1 cellular context compared by ENCODE assay signal in genomic region chr14:100328495-100329163, GRCh38.
TF ChIP-seq lines count a peak whose summit lies in the region.

No MANE protein-coding gene starts in this region.

TF ChIP-seq in HepG2, 621 proteins besides CTCF, POLR2A, EP300 and RAD21 (continued from another document and continues in another):
- peak; percentile 16; the same call in 1 of the 2 replicates for TF ChIP-seq THAP9 (CRISPR knock-in tag; IDR thresholded peaks at IDR 0.05; ENCODE audit: borderline replicate concordance)
- TF ChIP-seq MTF1 (CRISPR knock-in tag; IDR thresholded peaks at IDR 0.05) = no peak
- TF ChIP-seq BHLHE40 (IDR thresholded peaks at IDR 0.05; ENCODE audit: low read length) = no peak
- TF ChIP-seq MAZ (IDR thresholded peaks at IDR 0.05; ENCODE audit: borderline replicate concordance, low read depth, low read length) = no peak
- TF ChIP-seq MAZ (CRISPR knock-in tag; IDR thresholded peaks at IDR 0.05; ENCODE audit: low read depth) = peak; percentile 64
- TF ChIP-seq PTBP1 (IDR thresholded peaks at IDR 0.05; ENCODE audit: low read depth, low read length, poor library complexity, severe bottlenecking) = no peak
- peak; percentile 23; the same call in 1 of the 2 replicates for TF ChIP-seq ERF (CRISPR knock-in tag; IDR thresholded peaks at IDR 0.05)
- peak; percentile 24 for TF ChIP-seq YY1 (IDR thresholded peaks at IDR 0.05; ENCODE audit: insufficient read depth, insufficient replicate concordance, low read depth, low read length)
- no peak for TF ChIP-seq ZSCAN5A (CRISPR knock-in tag; IDR thresholded peaks at IDR 0.05; ENCODE audit: borderline replicate concordance)
- peak; percentile 79 for TF ChIP-seq ZNF883 (CRISPR knock-in tag; IDR thresholded peaks at IDR 0.05; ENCODE audit: not compliant biosample characterization)
- TF ChIP-seq NPAS2 (CRISPR knock-in tag; IDR thresholded peaks at IDR 0.05; ENCODE audit: borderline replicate concordance) = no peak
- peak in 1 of 2 experiments; percentile 46; a peak in 1 of 4 replicates for TF ChIP-seq KLF16 (CRISPR knock-in tag; IDR thresholded peaks at IDR 0.05)
- no peak for TF ChIP-seq ASH2L (IDR thresholded peaks at IDR 0.05; ENCODE audit: insufficient read length, low read depth, low read length)
- TF ChIP-seq TFDP1 (CRISPR knock-in tag; IDR thresholded peaks at IDR 0.05; ENCODE audit: borderline replicate concordance) = peak; percentile 23; the same call in 1 of the 2 replicates
- TF ChIP-seq GABPB1 (CRISPR knock-in tag; IDR thresholded peaks at IDR 0.05) = peak; percentile 70; the same call in 1 of the 2 replicates
- TF ChIP-seq FOXJ3 (CRISPR knock-in tag; IDR thresholded peaks at IDR 0.05; ENCODE audit: borderline replicate concordance) = no peak
- TF ChIP-seq ZFY (CRISPR knock-in tag; IDR thresholded peaks at IDR 0.05) = peak; percentile 80
- TF ChIP-seq HNRNPL (IDR thresholded peaks at IDR 0.05; ENCODE audit: low read depth, low read length) = peak; percentile 91
- 0 out of 2 replicates have a peak, but pooled peaks have one; percentile 11 for TF ChIP-seq SP5 (CRISPR knock-in tag; IDR thresholded peaks at IDR 0.05; ENCODE audit: borderline replicate concordance, low read depth)
- no peak for TF ChIP-seq SP1 (IDR thresholded peaks at IDR 0.05)
- TF ChIP-seq SP1 (CRISPR knock-in tag; IDR thresholded peaks at IDR 0.05) = 0 out of 2 replicates have a peak, but pooled peaks have one; percentile 29
- TF ChIP-seq IRF2 (CRISPR knock-in tag; IDR thresholded peaks at IDR 0.05) = 0 out of 2 replicates have a peak, but pooled peaks have one; percentile 40
- no peak for TF ChIP-seq ZBTB3 (CRISPR knock-in tag; IDR thresholded peaks at IDR 0.05; ENCODE audit: borderline replicate concordance, low read depth)
- no peak for TF ChIP-seq NR1H2 (CRISPR knock-in tag; IDR thresholded peaks at IDR 0.05; ENCODE audit: borderline replicate concordance, low read depth)
- peak; percentile 63; the same call in 1 of the 2 replicates for TF ChIP-seq YEATS4 (CRISPR knock-in tag; IDR thresholded peaks at IDR 0.05; ENCODE audit: borderline replicate concordance)
- peak; percentile 87; the same call in 1 of the 2 replicates for TF ChIP-seq ZNF691 (CRISPR knock-in tag; IDR thresholded peaks at IDR 0.05; ENCODE audit: borderline replicate concordance, low read depth)
- TF ChIP-seq ZNF839 (CRISPR knock-in tag; IDR thresholded peaks at IDR 0.05; ENCODE audit: borderline replicate concordance) = no peak
- TF ChIP-seq ZNF777 (CRISPR knock-in tag; IDR thresholded peaks at IDR 0.05) = peak; percentile 42; the same call in 1 of the 2 replicates
- peak; percentile 37; the same call in 1 of the 2 replicates for TF ChIP-seq DR1 (CRISPR knock-in tag; IDR thresholded peaks at IDR 0.05)
- no peak for TF ChIP-seq ZNF33B (CRISPR knock-in tag; IDR thresholded peaks at IDR 0.05)
- no peak for TF ChIP-seq LCORL (IDR thresholded peaks at IDR 0.05)
- peak; percentile 85 for TF ChIP-seq LCORL (CRISPR knock-in tag; IDR thresholded peaks at IDR 0.05)
- TF ChIP-seq ZNF598 (CRISPR knock-in tag; IDR thresholded peaks at IDR 0.05; ENCODE audit: borderline replicate concordance) = no peak
- peak; percentile 39; the same call in 1 of the 2 replicates for TF ChIP-seq KDM2A (CRISPR knock-in tag; IDR thresholded peaks at IDR 0.05; ENCODE audit: borderline replicate concordance, low read depth)
- peak; percentile 58 for TF ChIP-seq SALL1 (CRISPR knock-in tag; IDR thresholded peaks at IDR 0.05)
- TF ChIP-seq FOXO1 (CRISPR knock-in tag; IDR thresholded peaks at IDR 0.05) = 0 out of 2 replicates have a peak, but pooled peaks have one; percentile 12
- TF ChIP-seq KDM5A (IDR thresholded peaks at IDR 0.05; ENCODE audit: borderline replicate concordance, low read length) = no peak
- TF ChIP-seq GLI4 (CRISPR knock-in tag; IDR thresholded peaks at IDR 0.05; ENCODE audit: borderline replicate concordance) = peak; percentile 95; the same call in 1 of the 2 replicates
- peak; percentile 76; the same call in 1 of the 2 replicates for TF ChIP-seq ZNF761 (CRISPR knock-in tag; conservative IDR thresholded peaks at IDR 0.05)
- no peak for TF ChIP-seq ZNF431 (CRISPR knock-in tag; IDR thresholded peaks at IDR 0.05; ENCODE audit: borderline replicate concordance, low read depth)
- TF ChIP-seq GRHL1 (CRISPR knock-in tag; conservative IDR thresholded peaks at IDR 0.05) = no peak
- peak; percentile 36; the same call in 1 of the 2 replicates for TF ChIP-seq PITX1 (CRISPR knock-in tag; IDR thresholded peaks at IDR 0.05)
- TF ChIP-seq POLR2AphosphoS5 (IDR thresholded peaks at IDR 0.05; ENCODE audit: low read depth, low read length) = peak; percentile 63
- peak; percentile 45; the same call in 1 of the 2 replicates for TF ChIP-seq REPIN1 (CRISPR knock-in tag; IDR thresholded peaks at IDR 0.05; ENCODE audit: borderline replicate concordance, low read depth)
- TF ChIP-seq EHMT2 (IDR thresholded peaks at IDR 0.05; ENCODE audit: borderline replicate concordance, low read depth, low read length) = no peak
- peak; percentile 14; the same call in 1 of the 2 replicates for TF ChIP-seq NFKB2 (CRISPR knock-in tag; IDR thresholded peaks at IDR 0.05; ENCODE audit: borderline replicate concordance)
- TF ChIP-seq CBX1 (IDR thresholded peaks at IDR 0.05; ENCODE audit: low read depth) = peak; percentile 43
- no peak for TF ChIP-seq STAT6 (CRISPR knock-in tag; IDR thresholded peaks at IDR 0.05; ENCODE audit: borderline replicate concordance)
- TF ChIP-seq ZNF740 (CRISPR knock-in tag; IDR thresholded peaks at IDR 0.05) = no peak
- peak; percentile 26; the same call in 1 of the 2 replicates for TF ChIP-seq KMT2A (CRISPR knock-in tag; IDR thresholded peaks at IDR 0.05)
- 0 out of 2 replicates have a peak, but pooled peaks have one; percentile 46 for TF ChIP-seq ZNF337 (CRISPR knock-in tag; IDR thresholded peaks at IDR 0.05; ENCODE audit: borderline replicate concordance, low read depth)
- peak; percentile 72; the same call in 1 of the 2 replicates for TF ChIP-seq TFAP4 (IDR thresholded peaks at IDR 0.05; ENCODE audit: borderline replicate concordance, low read depth)
- TF ChIP-seq DMAP1 (CRISPR knock-in tag; IDR thresholded peaks at IDR 0.05) = peak; percentile 42; the same call in 1 of the 2 replicates
- TF ChIP-seq RBFOX2 (IDR thresholded peaks at IDR 0.05; ENCODE audit: low read depth, low read length) = peak; percentile 90
- TF ChIP-seq HOXA3 (CRISPR knock-in tag; IDR thresholded peaks at IDR 0.05) = peak; percentile 70; the same call in 1 of the 2 replicates
- peak; percentile 57 for TF ChIP-seq ZBTB7B (CRISPR knock-in tag; IDR thresholded peaks at IDR 0.05)
- TF ChIP-seq ZFX (CRISPR knock-in tag; IDR thresholded peaks at IDR 0.05; ENCODE audit: low read depth) = peak; percentile 87
- peak; percentile 32 for TF ChIP-seq MED8 (CRISPR knock-in tag; IDR thresholded peaks at IDR 0.05; ENCODE audit: insufficient replicate concordance)
- TF ChIP-seq ATF1 (CRISPR knock-in tag; IDR thresholded peaks at IDR 0.05) = no peak
